Comparison of ENCODE assay signal across 8 cellular contexts in genomic region chrX:37746268-37746931, GRCh38. TPM values are rescaled to one million over a fixed set of nuclear protein-coding genes. Genes with fewer than 3 reads are reported as not detected.
DNase-seq lines count a peak whose midpoint lies in the region; ATAC-seq and TF ChIP-seq lines count a peak whose summit lies in the region.

No MANE protein-coding gene starts in this region.

- H3K27me3 Mint-ChIP-seq in MCF 10A (ENCODE audit: insufficient read depth, unreplicated experiment) = peaks cover 46% of the 10 kb centered on the region
- peaks cover 0 to 15% of the 10 kb centered on the region in 2 donors for H3K27me3 Mint-ChIP-seq in natural killer cell treated with Interleukin-12 subunit alpha and Interleukin-12 subunit beta and Interleukin-15 and Interleukin-18, amount 100 ng/mL, for 72 hours

- H3F3A ChIP-seq in PC-3 (ENCODE audit: low read length, unreplicated experiment) = no peaks in the 10 kb centered on the region

- H3K9me3 Mint-ChIP-seq in MCF 10A (ENCODE audit: unreplicated experiment) = no peaks in the 10 kb centered on the region
- no peaks in the 10 kb centered on the region for H3K9me3 Mint-ChIP-seq in natural killer cell treated with Interleukin-12 subunit alpha and Interleukin-12 subunit beta and Interleukin-15 and Interleukin-18, amount 100 ng/mL, for 72 hours

- H3K9me3 ChIP-seq in mammary epithelial cell (replicated peaks; ENCODE audit: insufficient read depth, low read length) = no peaks in the 10 kb centered on the region
- no peaks in the 10 kb centered on the region for H3K9me3 ChIP-seq in PC-3 (ENCODE audit: low read length)

- H3K4me3 Mint-ChIP-seq in MCF 10A (ENCODE audit: unreplicated experiment) = no peak overlapping the region
- H3K4me3 Mint-ChIP-seq in natural killer cell treated with Interleukin-12 subunit alpha and Interleukin-12 subunit beta and Interleukin-15 and Interleukin-18, amount 100 ng/mL, for 72 hours = peak overlapping the region; percentile 77

- no peak overlapping the region for H3K4me3 ChIP-seq in mammary epithelial cell (replicated peaks in 1 of 3; ENCODE audit: insufficient read depth in 1 of 3, low read depth in 2 of 3, low read length in 3 of 3)
- no peak overlapping the region for H3K4me3 ChIP-seq in PC-3 (ENCODE audit: low read length)

- H3K4me2 ChIP-seq in mammary epithelial cell (ENCODE audit: insufficient read depth, low read depth, low read length) (no peak overlapping the region), PC-3 (ENCODE audit: low read length) (peak overlapping the region; percentile 29; the same call in 1 of the 2 replicates)

- CTCF ChIA-PET in mammary epithelial cell (lab: Charles Lee; ENCODE audit: low non-redundant PET) = interaction anchor here (0.7 kb wide), 1 partner anchor 236 kb away, joined by 3 read pairs; no protein-coding TSS in a partner anchor
- CTCF ChIA-PET in MCF 10A (lab: Yijun Ruan, JAX) = interaction anchor here (0.6 to 5.3 kb wide), 22 partner anchors 8 to 429 kb away, joined by 3 to 116 read pairs (median 4); no protein-coding TSS in a partner anchor
- CTCF ChIA-PET in PC-3 (lab: Charles Lee) = interaction anchor here (0.6 kb wide), 1 partner anchor 78 kb away, joined by 3 read pairs; no protein-coding TSS in a partner anchor

- peak; percentile 78 for ATAC-seq in HG02943 (IDR thresholded peaks at IDR 0.05; ENCODE audit: low read depth, unreplicated experiment)
- ATAC-seq in PC-3 = peak; percentile 75
- peak; percentile 91 to 92 for ATAC-seq in natural killer cell treated with Interleukin-12 subunit alpha and Interleukin-12 subunit beta and Interleukin-15 and Interleukin-18, amount 100 ng/mL, for 72 hours

- dilution Hi-C loops in mammary epithelial cell (cut with HindIII; ENCODE audit: low sequenced_read_pairs) = no loop called here

- in situ Hi-C loops in mammary epithelial cell (cut with MboI; ENCODE audit: low sequenced_read_pairs in 2 of 2) = loop anchor here in 1 of 2 donors (10.0 kb wide), 1 partner anchor 428 kb away; no protein-coding TSS in a partner anchor

- no peak overlapping the region for H3K9ac ChIP-seq in mammary epithelial cell (ENCODE audit: insufficient read depth, low read length)
- H3K9ac ChIP-seq in PC-3 (ENCODE audit: low read length) = no peak overlapping the region

- H3K9me2 ChIP-seq in PC-3 (replicated peaks; ENCODE audit: low read length) = no peaks in the 10 kb centered on the region

- H3K4me1 Mint-ChIP-seq in MCF 10A (ENCODE audit: insufficient read depth, unreplicated experiment) = no peaks in the 10 kb centered on the region
- peaks cover 21 to 22% of the 10 kb centered on the region in 2 donors for H3K4me1 Mint-ChIP-seq in natural killer cell treated with Interleukin-12 subunit alpha and Interleukin-12 subunit beta and Interleukin-15 and Interleukin-18, amount 100 ng/mL, for 72 hours (ENCODE audit: low read depth in 2 of 2)

- H3K4me1 ChIP-seq in mammary epithelial cell (ENCODE audit: insufficient read depth, low read length) (no peaks in the 10 kb centered on the region), PC-3 (ENCODE audit: insufficient read depth, low read length) (peaks cover 17% of the 10 kb centered on the region)

- H3K27ac ChIP-seq in mammary epithelial cell (ENCODE audit: insufficient read depth, low read depth, low read length) (no peak overlapping the region), PC-3 (ENCODE audit: low read length) (peak overlapping the region; percentile 32)

- H4K20me1 ChIP-seq in mammary epithelial cell (ENCODE audit: insufficient read depth, low read length) (no peaks in the 10 kb centered on the region), PC-3 (ENCODE audit: low read length) (no peaks in the 10 kb centered on the region)

- BruUV-seq in mammary epithelial cell (replicated peaks; lab: Mats Ljungman, UMichigan) (no TSS peak), MCF 10A (replicated peaks; lab: Mats Ljungman, UMichigan) (no TSS peak), PC-3 (replicated peaks; lab: Mats Ljungman, UMichigan) (no TSS peak)

- WGBS in mammary epithelial cell (ENCODE audit: low coverage, missing lambda C conversion rate) = 70% methylated on average over 6 of the region's 7 CpGs

- H3K27me3 ChIP-seq in mammary epithelial cell (ENCODE audit: insufficient read depth, low read length) (no peaks in the 10 kb centered on the region), PC-3 (ENCODE audit: low read length) (no peaks in the 10 kb centered on the region)

- H2AFZ ChIP-seq in mammary epithelial cell (ENCODE audit: low read depth, low read length) = no peak overlapping the region
- no peak overlapping the region for H2AFZ ChIP-seq in PC-3 (ENCODE audit: low read length)

- H3K36me3 ChIP-seq in mammary epithelial cell (ENCODE audit: insufficient read depth, low read length) (no peaks in the 10 kb centered on the region), PC-3 (ENCODE audit: low read depth, low read length) (no peaks in the 10 kb centered on the region)

- no peaks in the 10 kb centered on the region for H3K36me3 Mint-ChIP-seq in MCF 10A (ENCODE audit: insufficient read depth, unreplicated experiment)
- no peaks in the 10 kb centered on the region for H3K36me3 Mint-ChIP-seq in natural killer cell treated with Interleukin-12 subunit alpha and Interleukin-12 subunit beta and Interleukin-15 and Interleukin-18, amount 100 ng/mL, for 72 hours

- peak; percentile 41 for DNase-seq in mammary epithelial cell
- DNase-seq in MCF 10A (ENCODE audit: unreplicated experiment) = no peak
- peak; percentile 64 for DNase-seq in PC-3
- DNase-seq in natural killer cell treated with Interleukin-12 subunit alpha and Interleukin-12 subunit beta and Interleukin-15 and Interleukin-18, amount 100 ng/mL, for 72 hours (ENCODE audit: low spot score) = peak; percentile 85
- no peak for DNase-seq in NCI-H1436 (lab: John Stamatoyannopoulos, UW)
- DNase-seq in GM03348 (ENCODE audit: low spot score) = no peak
- DNase-seq in cerebellar nuclear complex (lab: John Stamatoyannopoulos, UW) = no peak

- H3K27ac Mint-ChIP-seq in MCF 10A (ENCODE audit: low read depth, unreplicated experiment) = no peak overlapping the region
- H3K27ac Mint-ChIP-seq in natural killer cell treated with Interleukin-12 subunit alpha and Interleukin-12 subunit beta and Interleukin-15 and Interleukin-18, amount 100 ng/mL, for 72 hours = peak overlapping the region; percentile 81 to 92

- intact Hi-C loops in mammary epithelial cell (cut with micrococcal nuclease) (no loop called here), MCF 10A (cut with micrococcal nuclease) (no loop called here), PC-3 (cut with micrococcal nuclease) (no loop called here)

- TF ChIP-seq CTCF in mammary epithelial cell (conservative IDR thresholded peaks at IDR 0.05 in 1 of 2, IDR thresholded peaks at IDR 0.05 in 1 of 2; ENCODE audit: extremely low read depth in 1 of 2, insufficient read depth in 1 of 2, low read depth in 1 of 2, low read length in 2 of 2) (no peak), MCF 10A (IDR thresholded peaks at IDR 0.05; ENCODE audit: unreplicated experiment) (no peak), PC-3 (conservative IDR thresholded peaks at IDR 0.05; ENCODE audit: low read depth, low read length) (no peak)

- H3K79me2 ChIP-seq in mammary epithelial cell (ENCODE audit: insufficient read depth, low read length) (no peaks in the 10 kb centered on the region), PC-3 (ENCODE audit: low read length) (no peaks in the 10 kb centered on the region)

- POLR2A ChIA-PET in MCF 10A (lab: Yijun Ruan, JAX) = interaction anchor here (1.2 kb wide), 1 partner anchor 77 kb away, joined by 3 read pairs; no protein-coding TSS in a partner anchor
- POLR2A ChIA-PET in PC-3 (lab: Charles Lee; ENCODE audit: unreplicated experiment) = no interaction called here

RNA-seq across cellular contexts. Expression of gene CYBB, which starts 33.5 kb away (rescaled TPM):
- total RNA-seq in mammary epithelial cell (under 1 TPM in 1 of 2 donors, not detected in 1; under 0.01 TPM), MCF 10A (2022) (0.07 TPM in 1 of 2 replicates, not detected in the other), PC-3 (2014; rRNA removed) (0.40 and 0.46 TPM in 2 replicates)
- polyA plus RNA-seq in mammary epithelial cell = 0.05 TPM
- not detected for polyA minus RNA-seq in mammary epithelial cell
- total RNA-seq in natural killer cell treated with Interleukin-12 subunit alpha and Interleukin-12 subunit beta and Interleukin-15 and Interleukin-18, amount 100 ng/mL, for 72 hours = under 1 TPM; 0.10 to 0.70 TPM

Comparison
In these comparisons a context has a peak if more than half of its experiments do, and no peak if none do; other contexts are left out.
1. DNase-seq: peak in mammary epithelial cell (single experiment), PC-3 (single experiment) and natural killer cell treated with Interleukin-12 subunit alpha and Interleukin-12 subunit beta and Interleukin-15 and Interleukin-18, amount 100 ng/mL, for 72 hours (single experiment); none in MCF 10A (single experiment), NCI-H1436 (single experiment), GM03348 (single experiment) and cerebellar nuclear complex (0 of 2).
2. Peak in every context shown above with its lines, with median percentiles within 50 percentile points of each other: ATAC-seq.